ENCODE assay signal across 13 cellular contexts in the genomic region with DNA sequence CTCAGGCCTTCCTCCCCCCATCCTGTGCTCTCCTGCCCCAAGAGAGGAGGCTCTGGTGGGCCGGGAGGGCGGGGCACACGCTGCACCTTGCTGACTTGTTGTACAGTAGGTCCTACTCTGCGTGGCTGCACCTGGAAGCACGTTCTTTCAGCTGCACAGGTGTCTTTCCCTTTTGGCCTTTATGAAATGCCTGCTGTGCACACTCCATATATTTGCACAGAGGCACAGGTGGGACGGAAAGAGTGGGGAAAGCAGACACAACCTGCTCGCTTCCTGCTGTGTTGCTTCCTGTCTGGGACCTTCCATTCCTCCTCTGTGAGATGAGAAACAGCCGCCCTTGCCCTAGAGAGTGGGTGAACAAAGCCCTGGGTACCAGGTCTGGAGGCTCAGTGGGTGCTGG.
DNase-seq lines count a peak whose midpoint lies in the region; ATAC-seq and TF ChIP-seq lines count a peak whose summit lies in the region.
"Had no signal": no experiment of that assay in that cellular context is flagged by ENCODE, and none has a peak within 500 bp of the region (broad histone marks: within the 10 kb centered on the region; RNA-seq: fewer than 3 reads in every experiment).

No MANE protein-coding gene starts in this region.

- H4K20me1 ChIP-seq in Loucy (ENCODE audit: insufficient read depth, low read length, poor library complexity, severe bottlenecking), result no peaks in the 10 kb centered on the region

- no peak for TF ChIP-seq POLR2A in GM18505 (IDR thresholded peaks at IDR 0.05; ENCODE audit: borderline replicate concordance, extremely low read depth, insufficient read depth, insufficient read length)

- ATAC-seq in GM18505 (IDR thresholded peaks at IDR 0.05; ENCODE audit: unreplicated experiment), result no peak
- ATAC-seq in HG03342 (IDR thresholded peaks at IDR 0.05; ENCODE audit: unreplicated experiment), result no peak
- ATAC-seq: GM12878, HCT116 had no signal

- H3K9me3 ChIP-seq in Loucy (ENCODE audit: insufficient read depth, low read depth, low read length), result no peaks in the 10 kb centered on the region
- H3K9me3 ChIP-seq: SJSA1 had no signal

- no peaks in the 10 kb centered on the region for H3F3A ChIP-seq in Loucy (ENCODE audit: low read depth)

- DNase-seq in DMS153 treated with DMSO at 0.1 percent for 48 hours (lab: John Stamatoyannopoulos, UW; ENCODE audit: unreplicated experiment) (peak; percentile 87), NCI-H748 (lab: John Stamatoyannopoulos, UW; ENCODE audit: unreplicated experiment) (peak; percentile 99), Ammon's horn (ENCODE audit: low spot score) (no peak)
- peak; percentile 11 for DNase-seq in effector CD4-positive, alpha-beta T cell
- DNase-seq: dermis blood vessel endothelial cell, foreskin fibroblast, KG1 had no signal

- H3K4me2 ChIP-seq in Loucy (ENCODE audit: low read depth, low read length, poor library complexity, severe bottlenecking), result peak overlapping the region; percentile 79

- peaks cover 51% of the 10 kb centered on the region for H3K79me2 ChIP-seq in Loucy (ENCODE audit: insufficient read depth, low read length)

- H3K4me3 ChIP-seq in Loucy (ENCODE audit: low read length, poor library complexity, severe bottlenecking), result peak overlapping the region; percentile 39
- H3K4me3 ChIP-seq: GM12878, SJSA1 had no signal

- no peaks in the 10 kb centered on the region for H3K27me3 ChIP-seq in Loucy (ENCODE audit: insufficient read depth, low read length, poor library complexity, severe bottlenecking)
- H3K27me3 ChIP-seq: SJSA1 had no signal

- no peak overlapping the region for H2AFZ ChIP-seq in Loucy (ENCODE audit: low read length)

- H3K36me3 ChIP-seq in Loucy (ENCODE audit: insufficient read depth, low read length), result no peaks in the 10 kb centered on the region

- TF ChIP-seq CTCF in Loucy (conservative IDR thresholded peaks at IDR 0.05; ENCODE audit: low read length), result no peak

- H3K9ac ChIP-seq in Loucy (ENCODE audit: low read depth, low read length, poor library complexity, severe bottlenecking), result peak overlapping the region; percentile 90

- H3K4me1 ChIP-seq in Loucy (ENCODE audit: insufficient read depth, low read length, poor library complexity, severe bottlenecking), result peaks cover 27% of the 10 kb centered on the region

- H3K9me2 ChIP-seq in Loucy (replicated peaks; ENCODE audit: low read depth, low read length), result no peaks in the 10 kb centered on the region
